Comparison of ENCODE assay signal across 32 cellular contexts in the genomic region with DNA sequence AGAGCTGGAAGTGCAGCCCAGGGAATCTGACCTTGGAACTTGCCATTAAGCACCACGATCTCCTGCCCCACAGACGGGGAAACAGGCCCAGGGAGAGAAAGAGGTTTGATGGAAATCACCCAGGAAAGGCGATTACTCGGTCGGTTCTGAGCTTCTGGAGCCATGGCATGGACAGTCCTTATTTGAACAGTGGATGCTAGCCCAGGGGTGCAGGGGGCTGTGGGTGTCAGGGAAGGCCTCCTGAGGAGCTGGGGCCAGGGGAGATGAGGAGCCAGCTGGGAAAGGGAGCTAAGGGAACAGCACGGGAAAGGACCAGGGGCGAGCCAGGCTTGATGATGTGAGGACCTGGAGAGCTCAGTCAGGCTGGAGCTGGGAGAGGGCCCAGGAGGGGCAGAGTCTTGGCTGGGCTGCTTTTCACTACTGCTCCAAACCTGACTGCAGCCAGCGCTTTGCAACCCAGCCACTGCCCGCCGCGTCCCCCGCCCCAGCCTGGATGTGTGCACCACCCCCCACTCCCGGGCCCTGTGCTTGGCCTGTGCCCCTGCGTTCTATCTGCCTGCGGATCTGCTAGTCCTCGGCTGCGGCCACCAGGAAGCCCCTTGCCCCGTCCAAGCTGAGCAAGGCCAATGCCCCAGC. TPM values are rescaled to one million over a fixed set of nuclear protein-coding genes. Genes with fewer than 3 reads are reported as not detected.
"Had no signal": no experiment of that assay in that cellular context is flagged by ENCODE, and none has a peak within 500 bp of the region (broad histone marks: within the 10 kb centered on the region; RNA-seq: fewer than 3 reads in every experiment).

No MANE protein-coding gene starts in this region.

- ATAC-seq: activated naive CD4-positive, alpha-beta T cell treated with anti-CD3 and anti-CD28 coated beads, Interleukin-2, amount 50 U/mL, for 72 hours; heart right ventricle; left cardiac atrium; naive thymus-derived CD4-positive, alpha-beta T cell; right cardiac atrium had no signal

- H3K9me3 ChIP-seq: heart right ventricle, neutrophil, ovary, testis, uterus had no signal

- H3K27me3 ChIP-seq: heart right ventricle, neutrophil, ovary, testis, uterus had no signal

- H3K4me1 ChIP-seq: uterus had no signal

- H3K9me3 Mint-ChIP-seq: activated naive CD4-positive, alpha-beta T cell treated with anti-CD3 and anti-CD28 coated beads, Interleukin-2, amount 50 U/mL, for 72 hours; activated T-cell treated with anti-CD3 and anti-CD28 coated beads, Interleukin-2, amount 50 U/mL, for 24 hours; brain; dendritic cell treated with granulocyte-macrophage colony-stimulating factor and Interleukin-4, amounts not matched to agents 40 ng/mL and 50 ng/mL, for 4 days; memory B cell had no signal

- H3K36me3 ChIP-seq: heart right ventricle, neutrophil, ovary, uterus had no signal

- H3K27ac Mint-ChIP-seq: activated T-cell treated with anti-CD3 and anti-CD28 coated beads, Interleukin-2, amount 50 U/mL, for 24 hours; brain; dendritic cell treated with granulocyte-macrophage colony-stimulating factor and Interleukin-4, amounts not matched to agents 40 ng/mL and 50 ng/mL, for 4 days; memory B cell had no signal

- H3K27me3 Mint-ChIP-seq: activated T-cell treated with anti-CD3 and anti-CD28 coated beads, Interleukin-2, amount 50 U/mL, for 24 hours; dendritic cell treated with granulocyte-macrophage colony-stimulating factor and Interleukin-4, amounts not matched to agents 40 ng/mL and 50 ng/mL, for 4 days; memory B cell had no signal

- H3K4me3 Mint-ChIP-seq: activated T-cell treated with anti-CD3 and anti-CD28 coated beads, Interleukin-2, amount 50 U/mL, for 24 hours; brain; dendritic cell treated with granulocyte-macrophage colony-stimulating factor and Interleukin-4, amounts not matched to agents 40 ng/mL and 50 ng/mL, for 4 days; memory B cell; naive thymus-derived CD4-positive, alpha-beta T cell had no signal

- H3K36me3 Mint-ChIP-seq: activated naive CD4-positive, alpha-beta T cell treated with anti-CD3 and anti-CD28 coated beads, Interleukin-2, amount 50 U/mL, for 72 hours; brain; memory B cell had no signal

- H3K27ac ChIP-seq: heart right ventricle, neutrophil, ovary, testis, uterus had no signal

- H3K4me3 ChIP-seq: heart right ventricle, ovary, testis, uterus had no signal

- DNase-seq: activated CD4-positive, alpha-beta T cell treated with anti-CD3 and anti-CD28 coated beads for 1 hour; activated CD4-positive, alpha-beta T cell treated with anti-CD3 and anti-CD28 coated beads, Interleukin-2, amount 50 U/mL, for 1 hour; activated CD8-positive, alpha-beta memory T cell treated with anti-CD3 and anti-CD28 coated beads for 24 hours; activated CD8-positive, alpha-beta memory T cell treated with anti-CD3 and anti-CD28 coated beads, Interleukin-2, amount 50 U/mL, for 4 hours; activated T-cell treated with anti-CD3 and anti-CD28 coated beads, Interleukin-2, amount 50 U/mL, for 24 hours; effector CD4-positive, alpha-beta T cell; erythroblast; foreskin fibroblast; heart right ventricle; islet precursor cell; left cardiac atrium; naive thymus-derived CD4-positive, alpha-beta T cell; ovary; right cardiac atrium; stimulated activated CD4-positive, alpha-beta T cell treated with anti-CD3 and anti-CD28 coated beads, Interleukin-1b, Interleukin-23, amount 100 ng/mL, for 48 hours; T-helper 9 cell; testis; trophoblast cell; uterus had no signal

RNA-seq across cellular contexts. Expression of gene SUN5, which starts 17.8 kb away (rescaled TPM):
- total RNA-seq: activated naive CD4-positive, alpha-beta T cell treated with anti-CD3 and anti-CD28 coated beads, Interleukin-2, amount 50 U/mL, for 72 hours; aorta; cardiac septum; fibroblast of lung; heart right ventricle; left cardiac atrium; liver; naive thymus-derived CD4-positive, alpha-beta T cell; ovary; pulmonary artery endothelial cell; right cardiac atrium; skeletal muscle tissue; T-helper 1 cell treated with Interleukin-12 subunit alpha and Interleukin-12 subunit beta and Interleukin-4 antibody, amounts not matched to agents 30 ng/mL and 1 ng/mL, for 36 hours; uterus had no signal
- polyA plus RNA-seq: adipose tissue; aorta; fibroblast of lung; heart right ventricle; liver; naive thymus-derived CD4-positive, alpha-beta T cell; ovary; right cardiac atrium had no signal

RNA-seq across cellular contexts. Expression of gene BPIFB2, which starts 21.1 kb away (rescaled TPM):
- total RNA-seq: activated naive CD4-positive, alpha-beta T cell treated with anti-CD3 and anti-CD28 coated beads, Interleukin-2, amount 50 U/mL, for 72 hours; aorta; cardiac septum; fibroblast of lung; heart right ventricle; left cardiac atrium; naive thymus-derived CD4-positive, alpha-beta T cell; pulmonary artery endothelial cell; right cardiac atrium; skeletal muscle tissue; T-helper 1 cell treated with Interleukin-12 subunit alpha and Interleukin-12 subunit beta and Interleukin-4 antibody, amounts not matched to agents 30 ng/mL and 1 ng/mL, for 36 hours; uterus had no signal
- polyA plus RNA-seq: adipose tissue; aorta; fibroblast of lung; heart right ventricle; naive thymus-derived CD4-positive, alpha-beta T cell; ovary; right cardiac atrium had no signal

RNA-seq across cellular contexts. Expression of gene BPIFB6, which starts 45.0 kb away (rescaled TPM):
- total RNA-seq: activated naive CD4-positive, alpha-beta T cell treated with anti-CD3 and anti-CD28 coated beads, Interleukin-2, amount 50 U/mL, for 72 hours; aorta; cardiac septum; fibroblast of lung; heart right ventricle; left cardiac atrium; liver; naive thymus-derived CD4-positive, alpha-beta T cell; ovary; pulmonary artery endothelial cell; right cardiac atrium; skeletal muscle tissue; T-helper 1 cell treated with Interleukin-12 subunit alpha and Interleukin-12 subunit beta and Interleukin-4 antibody, amounts not matched to agents 30 ng/mL and 1 ng/mL, for 36 hours; uterus had no signal
- polyA plus RNA-seq: adipose tissue; aorta; fibroblast of lung; heart right ventricle; liver; naive thymus-derived CD4-positive, alpha-beta T cell; ovary; right cardiac atrium had no signal
